ENCODE assay signal across 10 cellular contexts in genomic region chr5:173302546-173303155, GRCh38. TPM values are rescaled to one million over a fixed set of nuclear protein-coding genes. Genes with fewer than 3 reads are reported as not detected.
DNase-seq lines count a peak whose midpoint lies in the region; TF ChIP-seq lines count a peak whose summit lies in the region.
"Had no signal": no experiment of that assay in that cellular context is flagged by ENCODE, and none has a peak within 500 bp of the region (broad histone marks: within the 10 kb centered on the region; RNA-seq: fewer than 3 reads in every experiment).

No MANE protein-coding gene starts in this region.

- H3K4me3 ChIP-seq in lower leg skin (ENCODE audit: low read depth, poor library complexity, severe bottlenecking): no peak overlapping the region
- H3K4me3 ChIP-seq: tibial artery had no signal

- TF ChIP-seq CTCF in Calu3 (IDR thresholded peaks at IDR 0.05; ENCODE audit: unreplicated experiment): no peak
- no peak for TF ChIP-seq CTCF in MCF 10A (IDR thresholded peaks at IDR 0.05; ENCODE audit: unreplicated experiment)
- TF ChIP-seq CTCF in mesothelial cell of epicardium (IDR thresholded peaks at IDR 0.05; ENCODE audit: unreplicated experiment): no peak
- no peak for TF ChIP-seq CTCF in lower leg skin (IDR thresholded peaks at IDR 0.05)

- 48 to 50% methylated on average over 6 of the region's 6 CpGs for WGBS in lower leg skin, 2 donors

- CTCF ChIA-PET in Calu3 (lab: Charles Lee): interaction anchor here (0.7 to 1.9 kb wide), 6 partner anchors 9 to 270 kb away, joined by 3 to 8 read pairs (median 5); partner anchors contain the start of gene STC2
- CTCF ChIA-PET in MCF 10A (lab: Yijun Ruan, JAX): interaction anchor here (0.6 to 5.7 kb wide), 11 partner anchors 9 to 332 kb away, joined by 3 to 75 read pairs (median 4); partner anchors contain the start of gene STC2
- CTCF ChIA-PET in activated CD4-positive, alpha-beta memory T cell treated with anti-CD3 and anti-CD28 coated beads, Interleukin-2, amount 10 ng/mL, durations not matched to agents 7 days and 5 days (lab: Charles Lee): interaction anchor here (0.7 kb wide), 1 partner anchor 29 kb away, joined by 3 read pairs; no protein-coding TSS in a partner anchor

- BruUV-seq in Calu3 (replicated peaks; lab: Mats Ljungman, UMichigan): no TSS peak
- no TSS peak for BruUV-seq in MCF 10A (replicated peaks; lab: Mats Ljungman, UMichigan)

- DNase-seq in Calu3 (peak; percentile 71), MV-4-11 (lab: John Stamatoyannopoulos, UW) (peak; percentile 62), MCF 10A (ENCODE audit: unreplicated experiment) (peak; percentile 95), mesothelial cell of epicardium (ENCODE audit: low spot score in 2 of 2, unreplicated experiment in 2 of 2) (no peak), pons (ENCODE audit: low spot score) (no peak), inferior parietal cortex (ENCODE audit: extremely low spot score) (no peak), lower leg skin (ENCODE audit: low spot score in 2 of 2) (no peak)
- DNase-seq in activated CD4-positive, alpha-beta memory T cell treated with anti-CD3 and anti-CD28 coated beads, Interleukin-2, amount 10 ng/mL, durations not matched to agents 7 days and 5 days: no peak
- DNase-seq: GDM1, tibial artery had no signal

- H3K4me1 Mint-ChIP-seq in Calu3 (ENCODE audit: low read depth, unreplicated experiment) (peaks cover 26% of the 10 kb centered on the region), MCF 10A (ENCODE audit: insufficient read depth, unreplicated experiment) (peaks cover 29% of the 10 kb centered on the region), mesothelial cell of epicardium (peaks cover 59% of the 10 kb centered on the region)
- H3K4me1 Mint-ChIP-seq in activated CD4-positive, alpha-beta memory T cell treated with anti-CD3 and anti-CD28 coated beads, Interleukin-2, amount 10 ng/mL, durations not matched to agents 7 days and 5 days: no peaks in the 10 kb centered on the region

- H3K27me3 Mint-ChIP-seq in Calu3 (ENCODE audit: unreplicated experiment) (no peaks in the 10 kb centered on the region), MCF 10A (ENCODE audit: insufficient read depth, unreplicated experiment) (no peaks in the 10 kb centered on the region), mesothelial cell of epicardium (ENCODE audit: low read depth) (no peaks in the 10 kb centered on the region)
- H3K27me3 Mint-ChIP-seq in activated CD4-positive, alpha-beta memory T cell treated with anti-CD3 and anti-CD28 coated beads, Interleukin-2, amount 10 ng/mL, durations not matched to agents 7 days and 5 days: peaks cover 21% of the 10 kb centered on the region

- H3K36me3 Mint-ChIP-seq in Calu3 (ENCODE audit: insufficient read depth, unreplicated experiment): no peaks in the 10 kb centered on the region
- H3K36me3 Mint-ChIP-seq in MCF 10A (ENCODE audit: insufficient read depth, unreplicated experiment): no peaks in the 10 kb centered on the region
- H3K36me3 Mint-ChIP-seq in mesothelial cell of epicardium: no peaks in the 10 kb centered on the region
- no peaks in the 10 kb centered on the region for H3K36me3 Mint-ChIP-seq in activated CD4-positive, alpha-beta memory T cell treated with anti-CD3 and anti-CD28 coated beads, Interleukin-2, amount 10 ng/mL, durations not matched to agents 7 days and 5 days (ENCODE audit: low read depth)

- H3K27ac Mint-ChIP-seq in Calu3 (ENCODE audit: unreplicated experiment): no peak overlapping the region
- peak overlapping the region; percentile 61 for H3K27ac Mint-ChIP-seq in MCF 10A (ENCODE audit: low read depth, unreplicated experiment)
- H3K27ac Mint-ChIP-seq in mesothelial cell of epicardium: peak overlapping the region; percentile 96
- H3K27ac Mint-ChIP-seq in activated CD4-positive, alpha-beta memory T cell treated with anti-CD3 and anti-CD28 coated beads, Interleukin-2, amount 10 ng/mL, durations not matched to agents 7 days and 5 days: no peak overlapping the region

- no peak for TF ChIP-seq POLR2A in lower leg skin (IDR thresholded peaks at IDR 0.05)

- H3K9me3 Mint-ChIP-seq in Calu3 (ENCODE audit: low read depth, unreplicated experiment) (peaks cover under 1% of the 10 kb centered on the region), MCF 10A (ENCODE audit: unreplicated experiment) (peaks cover under 1% of the 10 kb centered on the region), mesothelial cell of epicardium (peaks cover 1% of the 10 kb centered on the region)
- H3K9me3 Mint-ChIP-seq in activated CD4-positive, alpha-beta memory T cell treated with anti-CD3 and anti-CD28 coated beads, Interleukin-2, amount 10 ng/mL, durations not matched to agents 7 days and 5 days: peaks cover under 1% of the 10 kb centered on the region

- H3K4me3 Mint-ChIP-seq in Calu3 (ENCODE audit: low read depth, unreplicated experiment) (no peak overlapping the region), MCF 10A (ENCODE audit: unreplicated experiment) (peak overlapping the region; percentile 33), mesothelial cell of epicardium (peak overlapping the region; percentile 18)
- no peak overlapping the region for H3K4me3 Mint-ChIP-seq in activated CD4-positive, alpha-beta memory T cell treated with anti-CD3 and anti-CD28 coated beads, Interleukin-2, amount 10 ng/mL, durations not matched to agents 7 days and 5 days

- POLR2A ChIA-PET in MCF 10A (lab: Yijun Ruan, JAX): interaction anchor here (0.6 to 8.7 kb wide), 8 partner anchors 8 to 380 kb away, joined by 3 to 77 read pairs (median 4); partner anchors contain the start of genes ATP6V0E1 and STC2
- POLR2A ChIA-PET in activated CD4-positive, alpha-beta memory T cell treated with anti-CD3 and anti-CD28 coated beads, Interleukin-2, amount 10 ng/mL, durations not matched to agents 7 days and 5 days (lab: Charles Lee): no interaction called here

- intact Hi-C loops in Calu3 (cut with micrococcal nuclease; ENCODE audit: unreplicated experiment) (no loop called here), MCF 10A (cut with micrococcal nuclease) (no loop called here), lower leg skin (cut with DNase I; ENCODE audit: low total_unique reads) (no loop called here)

RNA-seq across cellular contexts. Expression of gene STC2, which starts 25.6 kb away (rescaled TPM):
- 48.3 and 60.4 TPM in 2 replicates for total RNA-seq in Calu3 (2022)
- total RNA-seq in MCF 10A (2022): 316 and 414 TPM in 2 replicates
- total RNA-seq in mesothelial cell of epicardium: 24.8 to 26.9 TPM (median 26.0 TPM) in 3 replicates
- 10 to 100 TPM; 21.3 to 23.8 TPM for total RNA-seq in activated CD4-positive, alpha-beta memory T cell treated with anti-CD3 and anti-CD28 coated beads, Interleukin-2, amount 10 ng/mL, durations not matched to agents 7 days and 5 days
- total RNA-seq in lower leg skin: 10 to 100 TPM in 2 of 4 donors, 1 to 10 TPM in 2; 3.2 to 29.1 (median 9.9) TPM

Comparison
In these comparisons a context has a peak if more than half of its experiments do, and no peak if none do; other contexts are left out.
1. DNase-seq: peak in Calu3 (single experiment), MV-4-11 (single experiment) and MCF 10A (single experiment); none in mesothelial cell of epicardium (0 of 2), pons (single experiment), inferior parietal cortex (single experiment), activated CD4-positive, alpha-beta memory T cell treated with anti-CD3 and anti-CD28 coated beads, Interleukin-2, amount 10 ng/mL, durations not matched to agents 7 days and 5 days (single experiment) and lower leg skin (0 of 2).
2. H3K27ac Mint-ChIP-seq: peak in MCF 10A (single experiment) and mesothelial cell of epicardium (single experiment); none in Calu3 (single experiment) and activated CD4-positive, alpha-beta memory T cell treated with anti-CD3 and anti-CD28 coated beads, Interleukin-2, amount 10 ng/mL, durations not matched to agents 7 days and 5 days (single experiment).
3. H3K4me3 Mint-ChIP-seq: peak in MCF 10A (single experiment) and mesothelial cell of epicardium (single experiment); none in Calu3 (single experiment) and activated CD4-positive, alpha-beta memory T cell treated with anti-CD3 and anti-CD28 coated beads, Interleukin-2, amount 10 ng/mL, durations not matched to agents 7 days and 5 days (single experiment).